8 cellular contexts compared by ENCODE assay signal in genomic region chr22:36383110-36383581, GRCh38. TPM values are rescaled to one million over a fixed set of nuclear protein-coding genes. Genes with fewer than 3 reads are reported as not detected.
DNase-seq lines count a peak whose midpoint lies in the region; ATAC-seq and TF ChIP-seq lines count a peak whose summit lies in the region.

No MANE protein-coding gene starts in this region.

- CTCF ChIA-PET in SK-N-SH (lab: Yijun Ruan, JAX), result no interaction called here

- H3K9me3 ChIP-seq in SK-N-SH (no peaks in the 10 kb centered on the region), osteoblast (ENCODE audit: low read depth, low read length) (no peaks in the 10 kb centered on the region)

- H3K36me3 Mint-ChIP-seq in chondrocyte (ENCODE audit: low read depth), result peaks cover 33% of the 10 kb centered on the region

- no peaks in the 10 kb centered on the region for H3K9me3 Mint-ChIP-seq in chondrocyte (ENCODE audit: low read depth)

- TF ChIP-seq CTCF in SK-N-SH (IDR thresholded peaks at IDR 0.05) (no peak), chondrocyte (IDR thresholded peaks at IDR 0.05) (no peak), osteoblast (IDR thresholded peaks at IDR 0.05; ENCODE audit: extremely low read depth, low read depth, low read length) (no peak)

- DNase-seq in SK-N-SH (no peak), RPMI8226 (peak; percentile 97), chondrocyte (ENCODE audit: low spot score) (no peak), osteoblast (ENCODE audit: insufficient read length, low spot score, missing footprints) (peak; percentile 82), NCI-H187 (lab: John Stamatoyannopoulos, UW) (no peak)

- no peak overlapping the region for H2AFZ ChIP-seq in SK-N-SH (ENCODE audit: low read depth)
- no peak overlapping the region for H2AFZ ChIP-seq in osteoblast (ENCODE audit: low read length)

- H3K27me3 ChIP-seq in SK-N-SH (ENCODE audit: insufficient read depth), result no peaks in the 10 kb centered on the region
- H3K27me3 ChIP-seq in osteoblast (ENCODE audit: insufficient read depth, low read length), result no peaks in the 10 kb centered on the region

- peak overlapping the region; percentile 73 for H3K4me3 Mint-ChIP-seq in chondrocyte (ENCODE audit: unreplicated experiment)

- WGBS in SK-N-SH (ENCODE audit: low lambda C conversion rate), result 46% methylated on average over 4 of the region's 4 CpGs

- POLR2A ChIA-PET in SK-N-SH (lab: Yijun Ruan, JAX), result no interaction called here

- peak overlapping the region; percentile 91 for H3K27ac Mint-ChIP-seq in chondrocyte (ENCODE audit: unreplicated experiment)

- H3K79me2 ChIP-seq in SK-N-SH (ENCODE audit: insufficient read depth), result peaks cover 96% of the 10 kb centered on the region
- H3K79me2 ChIP-seq in osteoblast (ENCODE audit: insufficient read depth, low read length), result peaks cover 95% of the 10 kb centered on the region

- H3K27ac ChIP-seq in SK-N-SH (ENCODE audit: low read depth in 2 of 2, low read length in 1 of 2) (peak overlapping the region in 1 of 2 experiments; percentile 5; a peak in 1 of 4 replicates), osteoblast (ENCODE audit: low read depth, low read length) (peak overlapping the region; percentile 63)

- H3K4me3 ChIP-seq in SK-N-SH (ENCODE audit: low read depth in 2 of 2, low read length in 1 of 2), result peak overlapping the region in 1 of 2 experiments; percentile 37; a peak in 1 of 4 replicates
- H3K4me3 ChIP-seq in osteoblast (ENCODE audit: insufficient read depth, low read length), result peak overlapping the region; percentile 51

- H3K4me2 ChIP-seq in SK-N-SH (peak overlapping the region; percentile 49), osteoblast (ENCODE audit: insufficient read depth, low read length) (peak overlapping the region; percentile 71)

- TF ChIP-seq RAD21 in SK-N-SH (IDR thresholded peaks at IDR 0.05; ENCODE audit: low read length), result no peak

- TF ChIP-seq EP300 in SK-N-SH (IDR thresholded peaks at IDR 0.05; ENCODE audit: borderline replicate concordance in 1 of 2, low read depth in 1 of 2, low read length in 1 of 2), result peak in 1 of 2 experiments; percentile 52; a peak in 1 of 4 replicates

- H3K4me1 Mint-ChIP-seq in chondrocyte (ENCODE audit: low read depth), result peaks cover 72% of the 10 kb centered on the region

- ATAC-seq in SK-N-SH treated with all-trans-retinoic acid at 6 μM for 48 hours (no peak), HG03139 (IDR thresholded peaks at IDR 0.05; ENCODE audit: unreplicated experiment) (no peak), HG03280 (IDR thresholded peaks at IDR 0.05; ENCODE audit: unreplicated experiment) (no peak)

- H3K36me3 ChIP-seq in SK-N-SH (replicated peaks in 1 of 2; ENCODE audit: control insufficient read depth in 1 of 2, insufficient read depth in 2 of 2, low read length in 1 of 2) (peaks cover 2 to 28% of the 10 kb centered on the region in 2 experiments), osteoblast (ENCODE audit: insufficient read depth, low read length) (peaks cover 62% of the 10 kb centered on the region)

- H3K4me1 ChIP-seq in SK-N-SH (ENCODE audit: control insufficient read depth in 1 of 2, insufficient read depth in 2 of 2, low read depth in 1 of 2, low read length in 1 of 2) (peaks cover 25 to 29% of the 10 kb centered on the region in 2 experiments), osteoblast (ENCODE audit: insufficient read depth, low read length) (peaks cover 59% of the 10 kb centered on the region)

- no peak overlapping the region for H3K9ac ChIP-seq in SK-N-SH

- H3K27me3 Mint-ChIP-seq in chondrocyte (ENCODE audit: low read depth), result no peaks in the 10 kb centered on the region

- peaks cover 32% of the 10 kb centered on the region for H3F3A ChIP-seq in SK-N-SH (replicated peaks; ENCODE audit: insufficient read depth)

- H4K20me1 ChIP-seq in SK-N-SH (ENCODE audit: insufficient read depth), result peaks cover 89% of the 10 kb centered on the region
- peaks cover 81% of the 10 kb centered on the region for H4K20me1 ChIP-seq in osteoblast (ENCODE audit: insufficient read depth, low read length)

- H3K9me2 ChIP-seq in SK-N-SH, result no peaks in the 10 kb centered on the region

TF ChIP-seq in SK-N-SH, 30 proteins besides CTCF, POLR2A, EP300 and RAD21 (continues in another document):
- TF ChIP-seq POLR2AphosphoS5 (IDR thresholded peaks at IDR 0.05; ENCODE audit: low read depth, low read length) (peak; percentile 48; the same call in 1 of the 2 replicates), MXI1 (IDR thresholded peaks at IDR 0.05; ENCODE audit: low read depth, low read length) (no peak), GABPA (IDR thresholded peaks at IDR 0.05; ENCODE audit: low read depth) (no peak), NRF1 (IDR thresholded peaks at IDR 0.05; ENCODE audit: low read depth, low read length) (no peak), FOXJ3 (CRISPR knock-in tag; IDR thresholded peaks at IDR 0.05) (no peak), TEAD4 (IDR thresholded peaks at IDR 0.05; ENCODE audit: borderline replicate concordance, insufficient read depth) (0 out of 2 replicates have a peak, but pooled peaks have one; percentile 47), YY1 (IDR thresholded peaks at IDR 0.05; ENCODE audit: low read depth) (no peak), EZH2phosphoT487 (IDR thresholded peaks at IDR 0.05; ENCODE audit: borderline replicate concordance, low read depth) (no peak), RCOR1 (IDR thresholded peaks at IDR 0.05; ENCODE audit: low read length) (no peak), TCF12 (IDR thresholded peaks at IDR 0.05) (peak; percentile 91), USF1 (IDR thresholded peaks at IDR 0.05; ENCODE audit: borderline replicate concordance, low read depth) (no peak)
- TF ChIP-seq, protein P1, sequence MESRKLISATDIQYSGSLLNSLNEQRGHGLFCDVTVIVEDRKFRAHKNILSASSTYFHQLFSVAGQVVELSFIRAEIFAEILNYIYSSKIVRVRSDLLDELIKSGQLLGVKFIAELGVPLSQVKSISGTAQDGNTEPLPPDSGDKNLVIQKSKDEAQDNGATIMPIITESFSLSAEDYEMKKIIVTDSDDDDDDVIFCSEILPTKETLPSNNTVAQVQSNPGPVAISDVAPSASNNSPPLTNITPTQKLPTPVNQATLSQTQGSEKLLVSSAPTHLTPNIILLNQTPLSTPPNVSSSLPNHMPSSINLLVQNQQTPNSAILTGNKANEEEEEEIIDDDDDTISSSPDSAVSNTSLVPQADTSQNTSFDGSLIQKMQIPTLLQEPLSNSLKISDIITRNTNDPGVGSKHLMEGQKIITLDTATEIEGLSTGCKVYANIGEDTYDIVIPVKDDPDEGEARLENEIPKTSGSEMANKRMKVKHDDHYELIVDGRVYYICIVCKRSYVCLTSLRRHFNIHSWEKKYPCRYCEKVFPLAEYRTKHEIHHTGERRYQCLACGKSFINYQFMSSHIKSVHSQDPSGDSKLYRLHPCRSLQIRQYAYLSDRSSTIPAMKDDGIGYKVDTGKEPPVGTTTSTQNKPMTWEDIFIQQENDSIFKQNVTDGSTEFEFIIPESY (IDR thresholded peaks at IDR 0.05; ENCODE audit: borderline replicate concordance, low read depth), result no peak

TF ChIP-seq in SK-N-SH treated with all-trans-retinoic acid at 6 μM for 48 hours, 23 proteins besides CTCF, POLR2A, EP300 and RAD21:
- no peak for TF ChIP-seq ZNF565 (CRISPR knock-in tag; conservative IDR thresholded peaks at IDR 0.05; ENCODE audit: low read depth)
- no peak for TF ChIP-seq BACH2 (CRISPR knock-in tag; IDR thresholded peaks at IDR 0.05; ENCODE audit: borderline replicate concordance)
- no peak for TF ChIP-seq TOX (CRISPR knock-in tag; IDR thresholded peaks at IDR 0.05; ENCODE audit: borderline replicate concordance)
- TF ChIP-seq GLIS3 (CRISPR knock-in tag; IDR thresholded peaks at IDR 0.05), result no peak
- no peak for TF ChIP-seq TCF4 (CRISPR knock-in tag; IDR thresholded peaks at IDR 0.05; ENCODE audit: borderline replicate concordance)
- TF ChIP-seq, protein P2, sequence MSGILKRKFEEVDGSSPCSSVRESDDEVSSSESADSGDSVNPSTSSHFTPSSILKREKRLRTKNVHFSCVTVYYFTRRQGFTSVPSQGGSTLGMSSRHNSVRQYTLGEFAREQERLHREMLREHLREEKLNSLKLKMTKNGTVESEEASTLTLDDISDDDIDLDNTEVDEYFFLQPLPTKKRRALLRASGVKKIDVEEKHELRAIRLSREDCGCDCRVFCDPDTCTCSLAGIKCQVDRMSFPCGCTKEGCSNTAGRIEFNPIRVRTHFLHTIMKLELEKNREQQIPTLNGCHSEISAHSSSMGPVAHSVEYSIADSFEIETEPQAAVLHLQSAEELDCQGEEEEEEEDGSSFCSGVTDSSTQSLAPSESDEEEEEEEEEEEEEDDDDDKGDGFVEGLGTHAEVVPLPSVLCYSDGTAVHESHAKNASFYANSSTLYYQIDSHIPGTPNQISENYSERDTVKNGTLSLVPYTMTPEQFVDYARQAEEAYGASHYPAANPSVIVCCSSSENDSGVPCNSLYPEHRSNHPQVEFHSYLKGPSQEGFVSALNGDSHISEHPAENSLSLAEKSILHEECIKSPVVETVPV (CRISPR knock-in tag; IDR thresholded peaks at IDR 0.05), result no peak

RNA-seq across cellular contexts. Expression of gene MYH9, which starts 4.6 kb away (rescaled TPM):
- polyA plus RNA-seq in SK-N-SH (2012; rRNA removed), result 202 and 303 TPM in 2 replicates
- 181 and 225 TPM in 2 replicates for polyA plus RNA-seq in SK-N-SH (2012; cell fraction: cytosol; rRNA removed)
- 401 and 439 TPM in 2 replicates for polyA plus RNA-seq in SK-N-SH (2012; cell fraction: nucleus; rRNA removed)
- total RNA-seq in chondrocyte (1,046 to 1,908 TPM (median 1,853 TPM) in 3 replicates), osteoblast (796 and 964 TPM in 2 replicates)

Comparison
In these comparisons a context has a peak if more than half of its experiments do, and no peak if none do; other contexts are left out.
1. DNase-seq: peak in RPMI8226 (single experiment) and osteoblast (single experiment); none in SK-N-SH (single experiment), chondrocyte (single experiment) and NCI-H187 (0 of 2).